8 cellular contexts compared by ENCODE assay signal in the genomic region with DNA sequence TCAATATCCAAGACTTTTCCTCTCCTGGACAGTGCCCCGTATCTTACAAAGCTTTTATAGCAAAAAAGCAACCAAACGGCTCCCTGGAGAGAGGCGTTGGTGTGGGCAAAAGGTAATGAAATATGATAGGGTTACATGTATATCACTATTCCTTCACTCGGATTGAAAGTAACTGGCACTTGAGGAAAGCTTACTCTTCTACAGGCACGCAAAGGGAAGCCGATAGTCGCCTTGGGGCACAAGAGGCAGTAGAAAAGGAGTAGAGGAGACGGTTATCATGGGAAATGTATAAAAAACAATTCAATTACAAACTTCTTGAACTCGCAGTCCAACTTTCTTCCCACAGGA. TPM values are rescaled to one million over a fixed set of nuclear protein-coding genes. Genes with fewer than 3 reads are reported as not detected.
DNase-seq lines count a peak whose midpoint lies in the region; ATAC-seq and TF ChIP-seq lines count a peak whose summit lies in the region.

No MANE protein-coding gene starts in this region.

- H3K36me3 Mint-ChIP-seq in activated T-cell treated with anti-CD3 and anti-CD28 coated beads, Interleukin-2, amount 50 U/mL, for 4 hours (ENCODE audit: insufficient read depth), result peaks cover 13% of the 10 kb centered on the region
- peaks cover 51% of the 10 kb centered on the region for H3K36me3 Mint-ChIP-seq in activated naive CD8-positive, alpha-beta T cell treated with anti-CD3 and anti-CD28 coated beads for 36 hours

- peaks cover 0 to 50% (median 18%) of the 10 kb centered on the region in 4 donors for H3K4me1 ChIP-seq in tibial artery

- no peaks in the 10 kb centered on the region for H3K27me3 ChIP-seq in tibial artery

- peak overlapping the region; percentile 99 for H3K4me3 Mint-ChIP-seq in activated T-cell treated with anti-CD3 and anti-CD28 coated beads, Interleukin-2, amount 50 U/mL, for 4 hours
- H3K4me3 Mint-ChIP-seq in activated naive CD8-positive, alpha-beta T cell treated with anti-CD3 and anti-CD28 coated beads for 36 hours, result peak overlapping the region; percentile 97

- no peak for TF ChIP-seq CTCF in tibial artery (IDR thresholded peaks at IDR 0.05)

- peaks cover 17 to 25% (median 18%) of the 10 kb centered on the region in 3 donors for H3K36me3 ChIP-seq in tibial artery

- H3K4me1 Mint-ChIP-seq in activated T-cell treated with anti-CD3 and anti-CD28 coated beads, Interleukin-2, amount 50 U/mL, for 4 hours (ENCODE audit: low read depth), result peaks cover 51% of the 10 kb centered on the region
- peaks cover 50% of the 10 kb centered on the region for H3K4me1 Mint-ChIP-seq in activated naive CD8-positive, alpha-beta T cell treated with anti-CD3 and anti-CD28 coated beads for 36 hours

- peak overlapping the region; percentile 69 to 97 for H3K4me3 ChIP-seq in tibial artery

- intact Hi-C loops in tibial artery (cut with DNase I; ENCODE audit: low total_unique reads), result no loop called here

- no peak for DNase-seq in activated T-cell treated with anti-CD3 and anti-CD28 coated beads, Interleukin-2, amount 50 U/mL, for 4 hours
- DNase-seq in activated T-cell treated with anti-CD3 and anti-CD28 coated beads for 4 hours (no peak), kidney tubule cell (ENCODE audit: low spot score) (peak; percentile 33), tibial artery (no peak), iPS-NIHi7 (ENCODE audit: extremely low spot score) (no peak)
- DNase-seq in activated naive CD8-positive, alpha-beta T cell treated with anti-CD3 and anti-CD28 coated beads for 36 hours, result no peak

- H3K27ac ChIP-seq in tibial artery, result peak overlapping the region; percentile 86 to 97

- H3K9me3 Mint-ChIP-seq in activated T-cell treated with anti-CD3 and anti-CD28 coated beads, Interleukin-2, amount 50 U/mL, for 4 hours, result no peaks in the 10 kb centered on the region
- H3K9me3 Mint-ChIP-seq in activated naive CD8-positive, alpha-beta T cell treated with anti-CD3 and anti-CD28 coated beads for 36 hours, result peaks cover 2% of the 10 kb centered on the region

- H3K27me3 Mint-ChIP-seq in activated T-cell treated with anti-CD3 and anti-CD28 coated beads, Interleukin-2, amount 50 U/mL, for 4 hours (ENCODE audit: low read depth), result no peaks in the 10 kb centered on the region
- no peaks in the 10 kb centered on the region for H3K27me3 Mint-ChIP-seq in activated naive CD8-positive, alpha-beta T cell treated with anti-CD3 and anti-CD28 coated beads for 36 hours

- H3K9me3 ChIP-seq in tibial artery, result no peaks in the 10 kb centered on the region

- no peak for ATAC-seq in activated T-cell treated with anti-CD3 and anti-CD28 coated beads, Interleukin-2, amount 50 U/mL, for 4 hours
- ATAC-seq in GM21423 (IDR thresholded peaks at IDR 0.05; ENCODE audit: unreplicated experiment), result no peak
- ATAC-seq in activated CD4-positive, CD25-positive, alpha-beta regulatory T cell treated with anti-CD3 and anti-CD28 coated beads, Interleukin-2, amount 50 U/mL, for 24 hours, result no peak

- H3K27ac Mint-ChIP-seq in activated naive CD8-positive, alpha-beta T cell treated with anti-CD3 and anti-CD28 coated beads for 36 hours, result peak overlapping the region; percentile 97

RNA-seq across cellular contexts. Expression of a gene that starts 1.1 kb away (rescaled TPM):
- total RNA-seq in activated T-cell treated with anti-CD3 and anti-CD28 coated beads, Interleukin-2, amount 50 U/mL, for 4 hours, result 100 to 1,000 TPM; 243 to 289 (median 269) TPM
- 100 to 1,000 TPM; 214 to 220 TPM for total RNA-seq in activated naive CD8-positive, alpha-beta T cell treated with anti-CD3 and anti-CD28 coated beads for 36 hours

RNA-seq across cellular contexts. Expression of a gene that starts 19.0 kb away (rescaled TPM):
- 10 to 100 TPM; 66.1 to 73.8 (median 71.7) TPM for total RNA-seq in activated T-cell treated with anti-CD3 and anti-CD28 coated beads, Interleukin-2, amount 50 U/mL, for 4 hours
- 10 to 100 TPM; 83.4 to 84.6 TPM for total RNA-seq in activated naive CD8-positive, alpha-beta T cell treated with anti-CD3 and anti-CD28 coated beads for 36 hours

RNA-seq across cellular contexts. Expression of a gene that starts 19.1 kb away (rescaled TPM):
- 10 to 100 TPM; 25.8 to 30.4 (median 29.5) TPM for total RNA-seq in activated T-cell treated with anti-CD3 and anti-CD28 coated beads, Interleukin-2, amount 50 U/mL, for 4 hours
- total RNA-seq in activated naive CD8-positive, alpha-beta T cell treated with anti-CD3 and anti-CD28 coated beads for 36 hours, result 10 to 100 TPM; 26.8 to 27.3 TPM

RNA-seq across cellular contexts. Expression of a gene that starts 33.6 kb away (rescaled TPM):
- 10 to 100 TPM; 20.5 to 29.7 (median 22.1) TPM for total RNA-seq in activated T-cell treated with anti-CD3 and anti-CD28 coated beads, Interleukin-2, amount 50 U/mL, for 4 hours
- total RNA-seq in activated naive CD8-positive, alpha-beta T cell treated with anti-CD3 and anti-CD28 coated beads for 36 hours, result 10 to 100 TPM; 22.4 to 24.8 TPM
